In genomic region chr2:236269876-236270275, GRCh38 we compare ENCODE assay signal across 7 cellular contexts. TPM values are rescaled to one million over a fixed set of nuclear protein-coding genes. Genes with fewer than 3 reads are reported as not detected.
"Had no signal": no experiment of that assay in that cellular context is flagged by ENCODE, and none has a peak within 500 bp of the region (broad histone marks: within the 10 kb centered on the region; RNA-seq: fewer than 3 reads in every experiment).

No MANE protein-coding gene starts in this region.

RNA-seq across cellular contexts. Expression of gene ASB18, which starts 5.7 kb away (rescaled TPM):
- total RNA-seq: GM23248, GM23338, H1, H4, H7, H9, HFFc6 had no signal
